In genomic region chr17:39943702-39944392, GRCh38 we compare ENCODE assay signal across 16 cellular contexts. TPM values are rescaled to one million over a fixed set of nuclear protein-coding genes. Genes with fewer than 3 reads are reported as not detected.
DNase-seq lines count a peak whose midpoint lies in the region; ATAC-seq and TF ChIP-seq lines count a peak whose summit lies in the region.
"Had no signal": no experiment of that assay in that cellular context is flagged by ENCODE, and none has a peak within 500 bp of the region (broad histone marks: within the 10 kb centered on the region; RNA-seq: fewer than 3 reads in every experiment).

No MANE protein-coding gene starts in this region.

- no peak overlapping the region for H2BK5ac ChIP-seq in neuronal stem cell (ENCODE audit: low read length)

- no peak for TF ChIP-seq POLR2A in GM18505 (IDR thresholded peaks at IDR 0.05; ENCODE audit: borderline replicate concordance, extremely low read depth, insufficient read depth, insufficient read length)

- TF ChIP-seq CTCF in HEK293 (tag by site-specific recombination; IDR thresholded peaks at IDR 0.05) = no peak

- DNase-seq in cerebellum (ENCODE audit: low spot score) = peak; percentile 52
- no peak for DNase-seq in neuronal stem cell (ENCODE audit: low spot score)
- no peak for DNase-seq in epidermal melanocyte (ENCODE audit: insufficient read length, low spot score)
- DNase-seq: DMS 273 treated with DMSO at 0.1 percent for 48 hours, DND-41, H7, NCI-H1105, NCI-H2227 treated with DMSO at 0.1 percent for 48 hours, NCI-H524, Peyer's patch had no signal

- POLR2A ChIA-PET in HEK293 (lab: Yijun Ruan, JAX) = no interaction called here

- H3K27ac ChIP-seq in BLaER1 treated with 17β-estradiol and CSF1 and Interleukin-3, amounts not matched to agents 10 nM and 100 nM = no peak overlapping the region
- H3K27ac ChIP-seq in HEK293 (ENCODE audit: extremely low read depth, low read depth, low read length) (no peak overlapping the region), neuronal stem cell (replicated peaks; ENCODE audit: low read length) (no peak overlapping the region)
- H3K27ac ChIP-seq: Peyer's patch, SK-N-MC had no signal

- H3K9me3 ChIP-seq in BLaER1 treated with 17β-estradiol and CSF1 and Interleukin-3, amounts not matched to agents 10 nM and 100 nM (replicated peaks in 1 of 11) = no peaks in the 10 kb centered on the region
- no peaks in the 10 kb centered on the region for H3K9me3 ChIP-seq in HEK293 (ENCODE audit: control insufficient read depth, insufficient read depth, low read depth, low read length)
- H3K9me3 ChIP-seq in neuronal stem cell (replicated peaks in 1 of 2; ENCODE audit: control insufficient read depth in 2 of 2, insufficient read depth in 1 of 2, low read depth in 1 of 2, low read length in 2 of 2) = no peaks in the 10 kb centered on the region
- H3K9me3 ChIP-seq: Peyer's patch had no signal

- H2BK15ac ChIP-seq in neuronal stem cell (ENCODE audit: low read length) = peak overlapping the region; percentile 40

- peak overlapping the region; percentile 80 for H3K18ac ChIP-seq in neuronal stem cell (ENCODE audit: low read length)

- no peak overlapping the region for H4K8ac ChIP-seq in neuronal stem cell (ENCODE audit: low read depth, low read length)

- no peak overlapping the region for H3K14ac ChIP-seq in neuronal stem cell (ENCODE audit: low read length)

- no peaks in the 10 kb centered on the region for H3K36me3 ChIP-seq in BLaER1 treated with 17β-estradiol and CSF1 and Interleukin-3, amounts not matched to agents 10 nM and 100 nM
- H3K36me3 ChIP-seq in HEK293 (ENCODE audit: control insufficient read depth in 2 of 2, insufficient read depth in 1 of 2, low read length in 2 of 2) (no peaks in the 10 kb centered on the region), neuronal stem cell (replicated peaks in 1 of 2; ENCODE audit: control insufficient read depth in 2 of 2, insufficient read depth in 2 of 2, low read length in 2 of 2) (no peaks in the 10 kb centered on the region)
- H3K36me3 ChIP-seq: Peyer's patch had no signal

- H3K79me1 ChIP-seq in neuronal stem cell (ENCODE audit: low read depth, low read length) = no peaks in the 10 kb centered on the region

- no peak for ATAC-seq in HG03378 (IDR thresholded peaks at IDR 0.05; ENCODE audit: unreplicated experiment)
- no peak for ATAC-seq in GM18505 (IDR thresholded peaks at IDR 0.05; ENCODE audit: unreplicated experiment)

- no peak overlapping the region for H3K4me3 ChIP-seq in BLaER1 treated with 17β-estradiol and CSF1 and Interleukin-3, amounts not matched to agents 10 nM and 100 nM
- H3K4me3 ChIP-seq in HEK293 (ENCODE audit: low read depth, low read length) (no peak overlapping the region), neuronal stem cell (ENCODE audit: low read length in 2 of 2) (no peak overlapping the region)
- H3K4me3 ChIP-seq: Peyer's patch, SK-N-MC had no signal

- H2BK120ac ChIP-seq in neuronal stem cell (ENCODE audit: low read depth, low read length) = no peak overlapping the region

- no peak overlapping the region for H2AFZ ChIP-seq in neuronal stem cell (ENCODE audit: low read length)

- no peaks in the 10 kb centered on the region for H3K27me3 ChIP-seq in BLaER1 treated with 17β-estradiol and CSF1 and Interleukin-3, amounts not matched to agents 10 nM and 100 nM
- peaks cover 0 to 41% (median 0%) of the 10 kb centered on the region in 3 experiments for H3K27me3 ChIP-seq in neuronal stem cell (ENCODE audit: control insufficient read depth in 3 of 3, insufficient read depth in 3 of 3, low read depth in 1 of 3, low read length in 3 of 3)
- H3K27me3 ChIP-seq: Peyer's patch had no signal

- no CpG with 5 or more reads among the region's 14 CpGs for WGBS in neuronal stem cell (ENCODE audit: extremely low coverage in 2 of 2, insufficient read length in 2 of 2, insufficient replicate concordance in 1 of 2), 2 donors

- H3K4me1 ChIP-seq in BLaER1 treated with 17β-estradiol and CSF1 and Interleukin-3, amounts not matched to agents 10 nM and 100 nM = peaks cover 40 to 84% (median 72%) of the 10 kb centered on the region in 10 experiments
- H3K4me1 ChIP-seq in HEK293 (ENCODE audit: control insufficient read depth, insufficient read depth, low read length) (peaks cover 5% of the 10 kb centered on the region; the same call in 1 of the 2 replicates), neuronal stem cell (ENCODE audit: control insufficient read depth in 2 of 2, insufficient read depth in 1 of 2, low read depth in 1 of 2, low read length in 2 of 2) (peaks cover 1 to 9% of the 10 kb centered on the region in 2 donors)

- peak overlapping the region; percentile 27 for H2AK5ac ChIP-seq in neuronal stem cell (ENCODE audit: low read depth, low read length)

- H2BK12ac ChIP-seq in neuronal stem cell (ENCODE audit: low read length) = no peak overlapping the region

- H4K91ac ChIP-seq in neuronal stem cell (ENCODE audit: low read depth, low read length, poor library complexity) = no peak overlapping the region

- peak overlapping the region in 5 of 11 experiments; percentile 14 to 52 (median 24); a peak in 4 of 22 replicates for H3K9ac ChIP-seq in BLaER1 treated with 17β-estradiol and CSF1 and Interleukin-3, amounts not matched to agents 10 nM and 100 nM
- no peak overlapping the region for H3K9ac ChIP-seq in neuronal stem cell (ENCODE audit: low read depth, low read length, poor library complexity)

- H3K23ac ChIP-seq in neuronal stem cell (ENCODE audit: low read depth, low read length, poor library complexity) = peak overlapping the region; percentile 59

- CTCF ChIA-PET in HEK293 (lab: Yijun Ruan, JAX) = interaction anchor here (0.5 kb wide), 1 partner anchor 8 kb away, joined by 3 read pairs; no protein-coding TSS in a partner anchor

- peak overlapping the region; percentile 22 to 92 (median 74); a peak in 19 of 22 replicates for H3K4me2 ChIP-seq in BLaER1 treated with 17β-estradiol and CSF1 and Interleukin-3, amounts not matched to agents 10 nM and 100 nM
- no peak overlapping the region for H3K4me2 ChIP-seq in neuronal stem cell (ENCODE audit: insufficient read depth, low read length, poor library complexity, severe bottlenecking)

- no peak overlapping the region for H3K4ac ChIP-seq in neuronal stem cell (ENCODE audit: low read length)

- no peaks in the 10 kb centered on the region for H4K20me1 ChIP-seq in BLaER1 treated with 17β-estradiol and CSF1 and Interleukin-3, amounts not matched to agents 10 nM and 100 nM

TF ChIP-seq in HEK293, 187 proteins besides CTCF, POLR2A, EP300 and RAD21:
- no peak for TF ChIP-seq ZFP41 (tag by site-specific recombination; IDR thresholded peaks at IDR 0.05; ENCODE audit: borderline replicate concordance)
- TF ChIP-seq HIC1 (tag by site-specific recombination; IDR thresholded peaks at IDR 0.05) = peak; percentile 76
- peak; percentile 19; the same call in 1 of the 2 replicates for TF ChIP-seq ZIC2 (tag by site-specific recombination; IDR thresholded peaks at IDR 0.05)
- no peak for TF ChIP-seq MEIS1 (CRISPR knock-in tag; IDR thresholded peaks at IDR 0.05; ENCODE audit: borderline replicate concordance)

RNA-seq across cellular contexts. Expression of gene LRRC3C, which starts 16.3 kb away (rescaled TPM):
- total RNA-seq in cerebellum = not detected
- polyA plus RNA-seq in neuronal stem cell (2013, experiment 1 of 2) = 0.14 TPM
- polyA plus RNA-seq in neuronal stem cell (2013, experiment 2 of 2) = 0.19 TPM
- total RNA-seq: H7, LHCN-M2, Peyer's patch had no signal

RNA-seq across cellular contexts. Expression of gene ORMDL3, which starts 16.4 kb away (rescaled TPM):
- total RNA-seq in cerebellum = 43.9 TPM
- polyA plus RNA-seq in neuronal stem cell (2013, experiment 1 of 2) = 103 TPM
- polyA plus RNA-seq in neuronal stem cell (2013, experiment 2 of 2) = 107 TPM

RNA-seq across cellular contexts. Expression of gene GSDMA, which starts 19.0 kb away (rescaled TPM):
- not detected for total RNA-seq in cerebellum
- not detected for polyA plus RNA-seq in neuronal stem cell (2013, experiment 1 of 2)
- polyA plus RNA-seq in neuronal stem cell (2013, experiment 2 of 2) = not detected
- total RNA-seq: H7, LHCN-M2 had no signal

RNA-seq across cellular contexts. Expression of gene GSDMB, which starts 25.4 kb away (rescaled TPM):
- total RNA-seq in cerebellum = 16.2 TPM
- 15.5 TPM for polyA plus RNA-seq in neuronal stem cell (2013, experiment 1 of 2)
- 13.2 TPM for polyA plus RNA-seq in neuronal stem cell (2013, experiment 2 of 2)

RNA-seq across cellular contexts. Expression of gene PSMD3, which starts 36.8 kb away (rescaled TPM):
- total RNA-seq in cerebellum = 50.5 TPM
- 102 TPM for polyA plus RNA-seq in neuronal stem cell (2013, experiment 1 of 2)
- 99.7 TPM for polyA plus RNA-seq in neuronal stem cell (2013, experiment 2 of 2)
